In genomic region chr10:109106604-109107003, GRCh38 we compare ENCODE assay signal across 34 cellular contexts.
"Had no signal": no experiment of that assay in that cellular context is flagged by ENCODE, and none has a peak within 500 bp of the region (broad histone marks: within the 10 kb centered on the region; RNA-seq: fewer than 3 reads in every experiment).

No MANE protein-coding gene starts in this region.

- ATAC-seq: activated naive CD4-positive, alpha-beta T cell treated with anti-CD3 and anti-CD28 coated beads, Interleukin-2, amount 50 U/mL, for 72 hours; activated naive CD8-positive, alpha-beta T cell treated with anti-CD3 and anti-CD28 coated beads, Interleukin-2, amount 50 U/mL, for 24 hours; activated T-cell treated with anti-CD3 and anti-CD28 coated beads, Interleukin-2, amount 50 U/mL, for 4 hours; activated T-cell treated with anti-CD3 and anti-CD28 coated beads, Interleukin-2, amount 50 U/mL, for 72 hours; activated T-helper 17 cell treated with anti-CD3 and anti-CD28 coated beads, Interleukin-2, amount 50 U/mL, for 72 hours; body of pancreas had no signal

- FAIRE-seq: astrocyte, bronchial epithelial cell had no signal

- H3K9me3 ChIP-seq: adrenal gland, ascending aorta, body of pancreas, breast epithelium had no signal

- DNase-seq: activated effector memory CD4-positive, alpha-beta T cell treated with anti-CD3 and anti-CD28 coated beads, Interleukin-2, amount 50 U/mL, for 16 hours; activated effector memory CD4-positive, alpha-beta T cell treated with Interleukin-2 at 50 U/mL for 16 hours; activated gamma-delta T cell; activated gamma-delta T cell treated with Interleukin-2 at 50 U/mL for 16 hours; activated naive CD4-positive, alpha-beta T cell; activated naive CD4-positive, alpha-beta T cell treated with anti-CD3 and anti-CD28 coated beads for 36 hours; activated naive CD4-positive, alpha-beta T cell treated with anti-CD3 and anti-CD28 coated beads, Interleukin-2, amount 10 ng/mL, durations not matched to agents 7 days and 5 days; activated naive CD4-positive, alpha-beta T cell treated with anti-CD3 and anti-CD28 coated beads, Interleukin-2, amount 50 U/mL, for 16 hours; activated naive CD4-positive, alpha-beta T cell treated with Interleukin-2 at 50 U/mL for 16 hours; activated naive CD8-positive, alpha-beta T cell treated with anti-CD3 and anti-CD28 coated beads for 36 hours; activated naive CD8-positive, alpha-beta T cell treated with anti-CD3 and anti-CD28 coated beads, Interleukin-2, amount 10 ng/mL, durations not matched to agents 7 days and 5 days; activated naive CD8-positive, alpha-beta T cell treated with anti-CD3 and anti-CD28 coated beads, Interleukin-2, amount 50 U/mL, for 24 hours; activated T-cell treated with anti-CD3 and anti-CD28 coated beads, Interleukin-2, amount 50 U/mL, for 1 hour; activated T-cell treated with anti-CD3 and anti-CD28 coated beads, Interleukin-2, amount 50 U/mL, for 24 hours; activated T-cell treated with anti-CD3 and anti-CD28 coated beads, Interleukin-2, amount 50 U/mL, for 4 hours; activated T-cell treated with anti-CD3 and anti-CD28 coated beads, Interleukin-2, amount 50 U/mL, for 48 hours; activated T-cell treated with anti-CD3 and anti-CD28 coated beads, Interleukin-2, amount 50 U/mL, for 72 hours; adrenal gland; amniotic stem cell; amygdala; anterior cingulate cortex; aorta; brain microvascular endothelial cell; caudate nucleus; central memory CD4-positive, alpha-beta T cell; cerebellar nuclear complex had no signal

- H3K4me3 ChIP-seq: adrenal gland, ascending aorta, body of pancreas, breast epithelium, cardiac muscle cell had no signal

- H3K4me1 ChIP-seq: adrenal gland, ascending aorta, breast epithelium had no signal

- H3K27ac ChIP-seq: adrenal gland, ascending aorta, body of pancreas, brain microvascular endothelial cell, breast epithelium, cardiac muscle cell had no signal

- H3K36me3 ChIP-seq: adrenal gland, ascending aorta, brain microvascular endothelial cell, breast epithelium, cardiac muscle cell had no signal

- H3K27me3 ChIP-seq: adrenal gland, ascending aorta, body of pancreas, brain microvascular endothelial cell, breast epithelium, cardiac muscle cell had no signal
